ENCODE assay signal across 4 cellular contexts in genomic region chr14:104636846-104637545, GRCh38. TPM values are rescaled to one million over a fixed set of nuclear protein-coding genes. Genes with fewer than 3 reads are reported as not detected.
"Had no signal": no experiment of that assay in that cellular context is flagged by ENCODE, and none has a peak within 500 bp of the region (broad histone marks: within the 10 kb centered on the region; RNA-seq: fewer than 3 reads in every experiment).

No MANE protein-coding gene starts in this region.

RNA-seq across cellular contexts. Expression of gene TMEM179, which starts 32.4 kb away (rescaled TPM):
- total RNA-seq: HT-29, IMR-90 had no signal
- polyA plus RNA-seq: IMR-90 had no signal

RNA-seq across cellular contexts. Expression of gene C14orf180, which starts 57.4 kb away (rescaled TPM):
- total RNA-seq: GM23338, H1, IMR-90 had no signal
- polyA plus RNA-seq: GM23338, H1, IMR-90 had no signal
